ENCODE assay signal across 8 cellular contexts in the genomic region with DNA sequence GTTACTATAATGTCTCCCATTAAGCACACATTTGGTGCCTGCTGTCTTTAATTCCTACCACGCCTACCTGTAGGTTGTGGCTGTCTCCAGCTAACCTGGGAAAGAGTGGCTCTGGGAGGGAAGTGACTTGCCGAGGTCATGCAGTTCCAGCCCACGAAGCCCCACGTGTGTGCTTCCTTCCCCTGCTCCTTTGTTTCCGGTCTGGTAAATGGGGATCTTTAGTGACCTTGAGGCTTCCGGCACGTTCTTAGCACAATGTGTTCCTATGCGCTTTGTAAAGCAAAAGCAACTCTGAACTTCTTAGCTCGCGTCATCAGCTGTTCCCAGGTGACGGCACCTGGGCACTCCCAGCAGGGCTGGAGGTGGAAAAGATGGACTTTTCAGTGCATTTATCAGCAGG.
A peak's percentile ranks its signal among the peaks of the same experiment; 100 is the strongest.
DNase-seq lines count a peak whose midpoint lies in the region; ATAC-seq, FAIRE-seq and TF ChIP-seq lines count a peak whose summit lies in the region.
"Not testable (repeated sequence)": the region's sequence is repeated elsewhere in the genome, so short reads cannot be mapped to it uniquely, and the experiment has no call there.

No MANE protein-coding gene starts in this region.

- not testable (repeated sequence) for H3K9ac ChIP-seq in liver (ENCODE audit: low read depth in 1 of 2, low read length in 2 of 2); parathyroid adenoma

- DNase-seq in CD1c-positive myeloid dendritic cell (ENCODE audit: extremely low spot score), result peak; percentile 31
- DNase-seq in bronchial epithelial cell (ENCODE audit: low read depth); esophagus muscularis mucosa (ENCODE audit: extremely low spot score); heart left ventricle; right atrium auricular region (ENCODE audit: low spot score); upper lobe of right lung: not testable (repeated sequence)

- H3K27ac ChIP-seq in esophagus muscularis mucosa (replicated peaks in 1 of 4) (peak overlapping the region; percentile 14 to 21 (median 17)), heart left ventricle (peak overlapping the region in 11 of 12 donors; percentile 29 to 70 (median 50)), right atrium auricular region (peak overlapping the region; percentile 16 to 20), parathyroid adenoma (peak overlapping the region; percentile 93)
- not testable (repeated sequence) for H3K27ac ChIP-seq in liver (ENCODE audit: low read depth in 1 of 2, low read length in 2 of 2); upper lobe of right lung

- not testable (repeated sequence) for TF ChIP-seq RAD21 in liver (IDR thresholded peaks at IDR 0.05)

- not testable (repeated sequence) for H3K9me3 ChIP-seq in esophagus muscularis mucosa; heart left ventricle; right atrium auricular region; liver (ENCODE audit: control insufficient read depth in 4 of 4, low read length in 3 of 4); parathyroid adenoma (ENCODE audit: control insufficient read depth, low read length); upper lobe of right lung

- not testable (repeated sequence) for H3K27me3 ChIP-seq in bronchial epithelial cell (ENCODE audit: control insufficient read depth, insufficient read depth, low read length); heart left ventricle; right atrium auricular region; liver (ENCODE audit: control insufficient read depth in 4 of 4, insufficient read depth in 4 of 4, low read length in 3 of 4); parathyroid adenoma (ENCODE audit: control insufficient read depth, insufficient read depth, low read length); upper lobe of right lung
- peaks cover 0 to 12% (median under 1%) of the 10 kb centered on the region in 4 donors for H3K27me3 ChIP-seq in esophagus muscularis mucosa

- intact Hi-C loops in esophagus muscularis mucosa (cut with DNase I); heart left ventricle (cut with DNase I); upper lobe of right lung (cut with DNase I): not testable (repeated sequence)

- not testable (repeated sequence) for H3K4me3 ChIP-seq in bronchial epithelial cell (ENCODE audit: low read depth, low read length); esophagus muscularis mucosa; heart left ventricle; right atrium auricular region; liver (ENCODE audit: low read depth in 1 of 3, low read length in 3 of 3); parathyroid adenoma (ENCODE audit: low read depth, low read length); upper lobe of right lung

- peak; percentile 91 for FAIRE-seq in bronchial epithelial cell (lab: Jason Lieb, UNC)

- not testable (repeated sequence) for H2AFZ ChIP-seq in parathyroid adenoma

- ATAC-seq in heart left ventricle (peak in 2 of 4 donors; percentile 52 to 76), upper lobe of right lung (peak; percentile 24)

- not testable (repeated sequence) for TF ChIP-seq EP300 in esophagus muscularis mucosa (IDR thresholded peaks at IDR 0.05)

- not testable (repeated sequence) for TF ChIP-seq CTCF in bronchial epithelial cell (IDR thresholded peaks at IDR 0.05; ENCODE audit: insufficient read depth, low read length, severe bottlenecking); esophagus muscularis mucosa (IDR thresholded peaks at IDR 0.05); heart left ventricle (IDR thresholded peaks at IDR 0.05); right atrium auricular region (IDR thresholded peaks at IDR 0.05); liver (IDR thresholded peaks at IDR 0.05; ENCODE audit: low read depth, low read length, missing input control); parathyroid adenoma (IDR thresholded peaks at IDR 0.05); upper lobe of right lung (IDR thresholded peaks at IDR 0.05)

- H3K4me2 ChIP-seq in parathyroid adenoma (ENCODE audit: low read length), result not testable (repeated sequence)

- not testable (repeated sequence) for H3K36me3 ChIP-seq in bronchial epithelial cell (ENCODE audit: control insufficient read depth, insufficient read depth, low read length); esophagus muscularis mucosa; heart left ventricle; right atrium auricular region; liver (ENCODE audit: control insufficient read depth in 4 of 4, insufficient read depth in 3 of 4, low read depth in 1 of 4, low read length in 3 of 4); parathyroid adenoma (ENCODE audit: control insufficient read depth, insufficient read depth, low read length); upper lobe of right lung

- H3K79me2 ChIP-seq in parathyroid adenoma, result not testable (repeated sequence)

- not testable (repeated sequence) for TF ChIP-seq POLR2A in esophagus muscularis mucosa (IDR thresholded peaks at IDR 0.05; ENCODE audit: low read depth); heart left ventricle (IDR thresholded peaks at IDR 0.05)

- peaks cover 18 to 36% (median 25%) of the 10 kb centered on the region in 4 donors for H3K4me1 ChIP-seq in esophagus muscularis mucosa
- peaks cover 0 to 47% (median 33%) of the 10 kb centered on the region in 12 donors for H3K4me1 ChIP-seq in heart left ventricle
- H3K4me1 ChIP-seq in right atrium auricular region, result peaks cover 0 to 27% of the 10 kb centered on the region in 2 donors
- not testable (repeated sequence) for H3K4me1 ChIP-seq in liver (ENCODE audit: control insufficient read depth in 4 of 4, insufficient read depth in 4 of 4, low read length in 3 of 4)
- peaks cover 54% of the 10 kb centered on the region for H3K4me1 ChIP-seq in parathyroid adenoma
- peaks cover 13% of the 10 kb centered on the region for H3K4me1 ChIP-seq in upper lobe of right lung

- WGBS in esophagus muscularis mucosa, result 87% methylated on average over 9 of the region's 11 CpGs
- 54 to 70% (median 67%) methylated on average over 9 to 11 of the region's 11 CpGs for WGBS in heart left ventricle, 4 donors
- 75% methylated on average over 11 of the region's 11 CpGs for WGBS in liver

TF ChIP-seq in liver, 16 proteins besides CTCF, POLR2A, EP300 and RAD21:
- TF ChIP-seq NR2F2 (IDR thresholded peaks at IDR 0.05) (peak; percentile 85), RXRA (IDR thresholded peaks at IDR 0.05) (peak in 1 of 2 donors; percentile 7)
